8 cellular contexts compared by ENCODE assay signal in the genomic region with DNA sequence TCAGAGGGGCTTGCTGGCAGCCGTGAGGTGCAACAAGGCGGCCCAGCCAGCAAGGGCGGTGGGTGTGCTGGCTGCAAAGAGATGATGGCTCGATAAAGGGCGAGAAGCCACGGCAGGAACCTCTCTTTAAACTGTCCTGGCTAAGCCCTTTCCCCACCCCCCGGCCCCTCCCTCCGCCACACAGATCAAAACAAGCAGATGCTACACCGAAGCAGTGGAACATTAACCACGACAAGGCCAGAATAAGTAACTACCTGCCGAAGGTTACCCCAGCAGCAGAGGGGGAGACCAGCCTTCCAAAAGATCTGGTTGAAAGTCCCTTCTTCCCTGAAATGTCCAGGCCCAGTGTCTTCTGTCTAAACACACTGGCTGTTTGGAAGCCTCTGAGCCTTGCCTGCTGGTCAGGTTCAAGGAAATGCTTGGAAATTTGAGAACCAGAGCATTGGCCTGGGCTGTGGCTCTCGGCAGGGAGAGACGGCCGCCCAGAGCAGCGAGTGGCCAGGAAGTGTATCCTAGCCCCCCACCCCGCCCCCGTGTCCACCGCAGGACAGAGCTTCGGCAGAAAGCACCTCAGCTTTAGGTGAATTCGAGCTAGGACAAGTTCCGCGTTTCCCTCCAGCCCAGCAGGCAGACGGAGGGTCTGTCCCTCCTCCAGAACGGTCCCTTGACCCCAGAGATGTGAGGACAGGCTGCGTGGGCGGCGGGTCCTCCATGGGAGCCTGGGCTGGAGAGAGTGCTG. TPM values are rescaled to one million over a fixed set of nuclear protein-coding genes. Genes with fewer than 3 reads are reported as not detected.
DNase-seq lines count a peak whose midpoint lies in the region; ATAC-seq and TF ChIP-seq lines count a peak whose summit lies in the region.

No MANE protein-coding gene starts in this region.

- peaks cover 37% of the 10 kb centered on the region for H3K36me3 ChIP-seq in BJ (ENCODE audit: control insufficient read depth, insufficient read depth, low read length)
- H3K36me3 ChIP-seq in PC-9 (ENCODE audit: low read depth), result no peaks in the 10 kb centered on the region
- peaks cover 32% of the 10 kb centered on the region for H3K36me3 ChIP-seq in fibroblast of lung (ENCODE audit: control insufficient read depth, insufficient read depth, low read length)
- H3K36me3 ChIP-seq in neural progenitor cell, result no peaks in the 10 kb centered on the region

- H3K4me2 ChIP-seq in PC-9 (peak overlapping the region; percentile 83), fibroblast of lung (ENCODE audit: extremely low read depth, insufficient read depth, low read length) (peak overlapping the region; percentile 60), neural progenitor cell (peak overlapping the region; percentile 89)

- H3F3A ChIP-seq in PC-9 (ENCODE audit: insufficient read depth, low read depth) (peaks cover 23% of the 10 kb centered on the region), neural progenitor cell (ENCODE audit: low read depth) (peaks cover 14% of the 10 kb centered on the region)

- peaks cover 22% of the 10 kb centered on the region for H3K4me1 ChIP-seq in PC-9 (replicated peaks; ENCODE audit: insufficient read depth)
- peaks cover 14% of the 10 kb centered on the region for H3K4me1 ChIP-seq in fibroblast of lung (ENCODE audit: control insufficient read depth, extremely low read depth, insufficient read depth, low read length)
- H3K4me1 ChIP-seq in neural progenitor cell, result peaks cover 20% of the 10 kb centered on the region

- H3K4me1 Mint-ChIP-seq in neural progenitor cell, result peaks cover 49% of the 10 kb centered on the region

- H3K9me2 ChIP-seq in PC-9 (ENCODE audit: insufficient read depth), result no peaks in the 10 kb centered on the region

- H3K27me3 ChIP-seq in BJ (ENCODE audit: control insufficient read depth, insufficient read depth, low read length) (no peaks in the 10 kb centered on the region), PC-9 (ENCODE audit: insufficient read depth, low read depth) (no peaks in the 10 kb centered on the region), fibroblast of lung (ENCODE audit: control insufficient read depth, insufficient read depth, low read length) (no peaks in the 10 kb centered on the region), neural progenitor cell (peaks cover 62% of the 10 kb centered on the region)

- POLR2A ChIA-PET in BJ (lab: Charles Lee), result no interaction called here
- POLR2A ChIA-PET in PC-9 (lab: Charles Lee; ENCODE audit: unreplicated experiment), result interaction anchor here (0.6 to 1.1 kb wide), 4 partner anchors 15 to 71 kb away, joined by 3 to 7 read pairs (median 4); no protein-coding TSS in a partner anchor

- H3K27ac ChIP-seq in PC-9 (peak overlapping the region; percentile 62), fibroblast of lung (ENCODE audit: insufficient read depth, low read length) (peak overlapping the region; percentile 69), neural progenitor cell (no peak overlapping the region)

- intact Hi-C loops in PC-9 (cut with micrococcal nuclease; ENCODE audit: unreplicated experiment) (loop anchor here (5.0 kb wide), 1 partner anchor 48 kb away; no protein-coding TSS in a partner anchor), posterior vena cava (cut with DNase I) (no loop called here)

- peaks cover 22% of the 10 kb centered on the region for H3K36me3 Mint-ChIP-seq in neural progenitor cell

- H3K79me2 ChIP-seq in PC-9 (ENCODE audit: low read depth), result peaks cover 18% of the 10 kb centered on the region; the same call in 1 of the 2 replicates
- peaks cover 65% of the 10 kb centered on the region for H3K79me2 ChIP-seq in fibroblast of lung (ENCODE audit: control insufficient read depth, insufficient read depth, low read length)
- no peaks in the 10 kb centered on the region for H3K79me2 ChIP-seq in neural progenitor cell (ENCODE audit: low read depth)

- H3K9ac ChIP-seq in fibroblast of lung (ENCODE audit: insufficient read depth, low read length) (peak overlapping the region; percentile 74), neural progenitor cell (no peak overlapping the region)

- H3K9me3 Mint-ChIP-seq in neural progenitor cell, result no peaks in the 10 kb centered on the region

- H4K20me1 ChIP-seq in PC-9 (ENCODE audit: insufficient read depth) (no peaks in the 10 kb centered on the region; the same call in 1 of the 2 replicates), fibroblast of lung (ENCODE audit: control insufficient read depth, extremely low read depth, insufficient read depth, low read length) (peaks cover 2% of the 10 kb centered on the region), neural progenitor cell (ENCODE audit: low read depth) (peaks cover 30% of the 10 kb centered on the region)

- H3K4me3 Mint-ChIP-seq in neural progenitor cell, result peak overlapping the region; percentile 91

- no peak for TF ChIP-seq CTCF in BJ (IDR thresholded peaks at IDR 0.05; ENCODE audit: insufficient read depth, low read depth, low read length)
- no peak for TF ChIP-seq CTCF in PC-9 (conservative IDR thresholded peaks at IDR 0.05)
- TF ChIP-seq CTCF in fibroblast of lung (conservative IDR thresholded peaks at IDR 0.05 in 1 of 2, IDR thresholded peaks at IDR 0.05 in 1 of 2; ENCODE audit: low read depth in 1 of 2, low read length in 2 of 2), result no peak
- TF ChIP-seq CTCF in neural progenitor cell (IDR thresholded peaks at IDR 0.05), result no peak

- CTCF ChIA-PET in BJ (lab: Yijun Ruan, JAX) (interaction anchor here (0.6 to 2.5 kb wide), 3 partner anchors 38 to 132 kb away, joined by 3 to 12 read pairs (median 4); no protein-coding TSS in a partner anchor), PC-9 (lab: Charles Lee) (no interaction called here)

- peak overlapping the region; percentile 70 for H3K4me3 ChIP-seq in BJ (ENCODE audit: low read depth, low read length)
- H3K4me3 ChIP-seq in PC-9, result peak overlapping the region; percentile 58
- H3K4me3 ChIP-seq in fibroblast of lung (replicated peaks in 1 of 4; ENCODE audit: control extremely low read depth in 1 of 4, insufficient read depth in 1 of 4, low read depth in 3 of 4, low read length in 4 of 4), result peak overlapping the region; percentile 72 to 90 (median 88)
- H3K4me3 ChIP-seq in neural progenitor cell, result peak overlapping the region; percentile 57

- ATAC-seq in HG02852 (IDR thresholded peaks at IDR 0.05; ENCODE audit: unreplicated experiment), result no peak

- no peak overlapping the region for H3K27ac Mint-ChIP-seq in neural progenitor cell

- H3K9me3 ChIP-seq in PC-9 (ENCODE audit: insufficient read depth, low read depth) (no peaks in the 10 kb centered on the region), fibroblast of lung (ENCODE audit: control insufficient read depth, insufficient read depth, low read depth, low read length) (no peaks in the 10 kb centered on the region), neural progenitor cell (ENCODE audit: low read depth) (no peaks in the 10 kb centered on the region)

- DNase-seq in BJ (ENCODE audit: low read depth), result no peak
- peak; percentile 80 to 82 for DNase-seq in PC-9
- DNase-seq in fibroblast of lung (ENCODE audit: low read depth in 2 of 2), result peak; percentile 62 to 70
- DNase-seq in neural progenitor cell (ENCODE audit: low spot score), result no peak
- no peak for DNase-seq in NCI-H1694 treated with DMSO at 0.1 percent for 48 hours (lab: John Stamatoyannopoulos, UW)
- DNase-seq in posterior vena cava (ENCODE audit: low spot score), result no peak
- DNase-seq in Ammon's horn (ENCODE audit: low spot score), result no peak

- BruUV-seq in PC-9 (replicated peaks; lab: Mats Ljungman, UMichigan), result no TSS peak

- peak overlapping the region; percentile 83 for H2AFZ ChIP-seq in PC-9
- no peak overlapping the region for H2AFZ ChIP-seq in fibroblast of lung (ENCODE audit: low read length)
- H2AFZ ChIP-seq in neural progenitor cell (replicated peaks), result no peak overlapping the region

- peaks cover 19% of the 10 kb centered on the region for H3K27me3 Mint-ChIP-seq in neural progenitor cell (ENCODE audit: insufficient read depth, low read depth)

RNA-seq across cellular contexts. Expression of a gene that starts 2.1 kb away (rescaled TPM):
- polyA plus RNA-seq in BJ (2011; rRNA removed) (22.8 and 32.5 TPM in 2 replicates), fibroblast of lung (31.8 and 49.8 TPM in 2 replicates)
- 20.8 and 22.9 TPM in 2 replicates for polyA minus RNA-seq in BJ (2011; rRNA and poly(A)+ RNA removed)
- total RNA-seq in PC-9 (2021) (31.0 and 34.0 TPM in 2 replicates), fibroblast of lung (52.9 and 70.7 TPM in 2 replicates), neural progenitor cell (ENCODE audit: low replicate concordance) (3.8 and 4.7 TPM in 2 replicates), posterior vena cava (10 to 100 TPM; 56.6 to 74.3 TPM)
- 63.2 and 98.4 TPM in 2 replicates for polyA plus RNA-seq in fibroblast of lung (2012)
- polyA minus RNA-seq in fibroblast of lung (ENCODE audit: low replicate concordance), result 34.0 and 76.6 TPM in 2 replicates

Comparison
In these comparisons a context has a peak if more than half of its experiments do, and no peak if none do; other contexts are left out.
1. DNase-seq: peak in PC-9 (2 of 2) and fibroblast of lung (2 of 2); none in BJ (single experiment), neural progenitor cell (single experiment), NCI-H1694 treated with DMSO at 0.1 percent for 48 hours (single experiment), posterior vena cava (single experiment) and Ammon's horn (single experiment).
2. Peak in every context shown above with its lines, with median percentiles within 50 percentile points of each other: H3K4me3 ChIP-seq and H3K4me2 ChIP-seq.